In the genomic region with DNA sequence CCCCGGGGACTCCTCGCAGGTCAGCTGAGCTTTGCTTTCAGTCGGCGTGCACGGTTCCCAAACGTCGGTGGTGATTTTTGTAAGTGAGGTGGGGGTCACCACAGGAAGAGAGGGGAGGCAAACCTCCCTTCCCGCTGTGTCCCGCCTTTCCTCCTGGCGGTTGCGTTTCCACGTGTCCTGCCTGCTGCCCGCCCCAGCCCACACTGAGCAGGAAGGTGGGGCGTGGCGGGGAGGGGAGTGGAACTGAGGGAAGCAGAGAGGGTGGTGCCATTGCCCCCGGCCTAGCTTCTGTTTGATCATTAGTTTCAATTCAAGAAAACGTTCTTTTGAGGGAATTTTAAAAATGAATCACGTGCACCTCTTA, we compare ENCODE assay signal across 9 cellular contexts. TPM values are rescaled to one million over a fixed set of nuclear protein-coding genes. Genes with fewer than 3 reads are reported as not detected.
A peak's percentile ranks its signal among the peaks of the same experiment; 100 is the strongest.
DNase-seq lines count a peak whose midpoint lies in the region; ATAC-seq and TF ChIP-seq lines count a peak whose summit lies in the region.
"Had no signal": no experiment of that assay in that cellular context is flagged by ENCODE, and none has a peak within 500 bp of the region (broad histone marks: within the 10 kb centered on the region; RNA-seq: fewer than 3 reads in every experiment).

No MANE protein-coding gene starts in this region.

- no peak overlapping the region for H3K27ac ChIP-seq in lower lobe of right lung
- H3K27ac ChIP-seq in thoracic aorta, result no peak overlapping the region
- H3K27ac ChIP-seq: 22Rv1 had no signal

- ATAC-seq in lower lobe of right lung (peak; percentile 66 to 77), thoracic aorta (ENCODE audit: insufficient number of reproducible peaks, low FRiP score, low read depth) (no peak), HG03108 (IDR thresholded peaks at IDR 0.05; ENCODE audit: unreplicated experiment) (no peak)

- H3K36me3 ChIP-seq in lower lobe of right lung (no peaks in the 10 kb centered on the region), thoracic aorta (no peaks in the 10 kb centered on the region)

- H3K4me1 ChIP-seq in lower lobe of right lung, result peaks cover 9% of the 10 kb centered on the region
- H3K4me1 ChIP-seq in thoracic aorta (ENCODE audit: control insufficient read depth in 1 of 2, low read depth in 2 of 2), result peaks cover 3 to 10% of the 10 kb centered on the region in 2 donors

- peak; percentile 52 for DNase-seq in DMS 273 (lab: John Stamatoyannopoulos, UW; ENCODE audit: unreplicated experiment)
- DNase-seq in DMS 273 treated with DMSO at 0.1 percent for 48 hours (lab: John Stamatoyannopoulos, UW), result no peak
- DNase-seq in choroid plexus epithelial cell (ENCODE audit: low read depth), result no peak
- no peak for DNase-seq in lower lobe of right lung
- no peak for DNase-seq in thoracic aorta (ENCODE audit: low spot score)
- DNase-seq in NCI-H82 (lab: John Stamatoyannopoulos, UW), result no peak
- DNase-seq in NCI-H510A (lab: John Stamatoyannopoulos, UW), result no peak

- TF ChIP-seq CTCF in choroid plexus epithelial cell (conservative IDR thresholded peaks at IDR 0.05; ENCODE audit: low read depth, low read length) (no peak), lower lobe of right lung (IDR thresholded peaks at IDR 0.05) (no peak), thoracic aorta (IDR thresholded peaks at IDR 0.05) (no peak)

- H3K27me3 ChIP-seq in lower lobe of right lung (ENCODE audit: low read depth) (peaks cover 6% of the 10 kb centered on the region), thoracic aorta (replicated peaks; ENCODE audit: insufficient read depth) (no peaks in the 10 kb centered on the region)

- H3K4me3 ChIP-seq in choroid plexus epithelial cell (ENCODE audit: low read depth, low read length) (peak overlapping the region; percentile 40), lower lobe of right lung (peak overlapping the region; percentile 52), thoracic aorta (peak overlapping the region; percentile 47)

- H3K9me3 ChIP-seq in lower lobe of right lung (no peaks in the 10 kb centered on the region), thoracic aorta (no peaks in the 10 kb centered on the region)

- intact Hi-C loops in lower lobe of right lung (cut with DNase I), result no loop called here

RNA-seq across cellular contexts. Expression of a gene that starts 30.1 kb away (rescaled TPM):
- total RNA-seq in lower lobe of right lung (167 TPM), thoracic aorta (10 to 100 TPM; 70.5 to 79.5 TPM)

Comparison
In these comparisons a context has a peak if more than half of its experiments do, and no peak if none do; other contexts are left out.
1. ATAC-seq: peak in lower lobe of right lung (2 of 2); none in thoracic aorta (single experiment) and HG03108 (single experiment).
2. Peak in every context shown above with its lines, with median percentiles within 50 percentile points of each other: H3K4me3 ChIP-seq.